Comparison of ENCODE assay signal across 28 cellular contexts in genomic region chr3:35931867-35932266, GRCh38.
"Had no signal": no experiment of that assay in that cellular context is flagged by ENCODE, and none has a peak within 500 bp of the region (broad histone marks: within the 10 kb centered on the region; RNA-seq: fewer than 3 reads in every experiment).

No MANE protein-coding gene starts in this region.

- H3K4me1 ChIP-seq: adrenal gland, ascending aorta, left lung, lower lobe of right lung had no signal

- H3K36me3 ChIP-seq: adrenal gland, ascending aorta, left lung, lower lobe of right lung, ovary, thoracic aorta, WERI-Rb-1 had no signal

- H3K27ac ChIP-seq: adrenal gland, ascending aorta, left lung, lower lobe of right lung, ovary, thoracic aorta, WERI-Rb-1 had no signal

- H3K9me3 ChIP-seq: adrenal gland, ascending aorta, left lung, lower lobe of right lung, ovary, thoracic aorta had no signal

- DNase-seq: activated CD4-positive, alpha-beta T cell treated with anti-CD3 and anti-CD28 coated beads for 48 hours; activated CD4-positive, alpha-beta T cell treated with anti-CD3 and anti-CD28 coated beads, Interleukin-2, amount 50 U/mL, for 48 hours; activated CD8-positive, alpha-beta memory T cell treated with anti-CD3 and anti-CD28 coated beads for 24 hours; activated effector memory CD4-positive, alpha-beta T cell treated with anti-CD3 and anti-CD28 coated beads, Interleukin-2, amount 50 U/mL, for 16 hours; activated naive CD4-positive, alpha-beta T cell treated with anti-CD3 and anti-CD28 coated beads for 36 hours; activated naive CD8-positive, alpha-beta T cell treated with anti-CD3 and anti-CD28 coated beads for 36 hours; adrenal gland; central memory CD4-positive, alpha-beta T cell; effector memory CD4-positive, alpha-beta T cell; erythroblast; head of caudate nucleus; hippocampal formation; kidney glomerular epithelial cell; left lung; lower lobe of right lung; ovary; retina; small intestine; stimulated activated CD4-positive, alpha-beta T cell treated with anti-CD3 and anti-CD28 coated beads, Interleukin-4, amount 100 ng/mL, for 24 hours; T-helper 17 cell; T1000; trophoblast cell; WERI-Rb-1 had no signal

- ATAC-seq: activated CD4-positive, CD25-positive, alpha-beta regulatory T cell treated with anti-CD3 and anti-CD28 coated beads, Interleukin-2, amount 50 U/mL, for 24 hours; left lung; lower lobe of right lung; sciatic nerve; stimulated activated effector memory CD8-positive, alpha-beta T cell treated with anti-CD3 and anti-CD28 coated beads, Interleukin-12 subunit alpha, Interleukin-12 subunit beta, amount 100 ng/mL, for 72 hours; T-helper 17 cell had no signal

- H3K27me3 ChIP-seq: adrenal gland, ascending aorta, left lung, ovary had no signal

- H3K4me3 ChIP-seq: adrenal gland, ascending aorta, left lung, lower lobe of right lung, ovary, thoracic aorta had no signal
